16 cellular contexts compared by ENCODE assay signal in the genomic region with DNA sequence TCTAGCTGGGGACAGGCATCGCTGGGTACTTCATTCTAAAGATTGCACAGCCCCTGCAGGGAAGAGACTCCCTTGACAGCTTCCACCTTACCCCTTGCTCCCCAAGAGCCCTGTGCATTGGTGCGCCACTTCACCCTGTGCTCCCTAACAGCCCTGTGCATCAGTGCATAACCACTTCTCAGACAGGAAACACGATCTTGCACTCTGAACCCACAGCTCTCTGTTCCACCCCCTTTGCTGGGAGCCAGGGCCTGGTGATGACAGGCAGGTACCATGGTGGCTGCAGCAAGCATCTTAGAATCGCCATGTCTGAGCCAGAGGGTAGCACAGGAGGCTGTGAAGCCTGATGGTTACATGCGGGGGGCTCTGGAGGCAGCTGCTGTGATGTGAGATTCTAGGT. TPM values are rescaled to one million over a fixed set of nuclear protein-coding genes. Genes with fewer than 3 reads are reported as not detected.
A peak's percentile ranks its signal among the peaks of the same experiment; 100 is the strongest.
DNase-seq lines count a peak whose midpoint lies in the region; ATAC-seq and TF ChIP-seq lines count a peak whose summit lies in the region.
"Had no signal": no experiment of that assay in that cellular context is flagged by ENCODE, and none has a peak within 500 bp of the region (broad histone marks: within the 10 kb centered on the region; RNA-seq: fewer than 3 reads in every experiment).

No MANE protein-coding gene starts in this region.

- peaks cover 2% of the 10 kb centered on the region for H3K27me3 Mint-ChIP-seq in activated B cell treated with CpG ODN at 0.5 μM for 24 hours

- H3K27ac Mint-ChIP-seq in activated B cell treated with CpG ODN at 0.5 μM for 24 hours: peak overlapping the region; percentile 46

- intact Hi-C loops in activated B cell treated with CpG ODN at 0.5 μM for 24 hours (cut with micrococcal nuclease): no loop called here

- no peak for TF ChIP-seq CTCF in GM10248 (IDR thresholded peaks at IDR 0.05; ENCODE audit: control extremely low read depth, extremely low read depth, low read depth, missing control alignments)
- no peak for TF ChIP-seq CTCF in activated B cell treated with CpG ODN at 0.5 μM for 24 hours (IDR thresholded peaks at IDR 0.05)

- DNase-seq in GM10248 (ENCODE audit: extremely low spot score) (peak; percentile 71), activated B cell treated with CpG ODN at 0.5 μM for 24 hours (no peak), GF-D8 (lab: John Stamatoyannopoulos, UW) (no peak), dedifferentiated amniotic fluid mesenchymal stem cell (ENCODE audit: extremely low spot score) (no peak), cortex of kidney (lab: John Stamatoyannopoulos, UW) (no peak)
- no peak for DNase-seq in activated CD4-positive, CD25-positive, alpha-beta regulatory T cell (lab: John Stamatoyannopoulos, UW)
- DNase-seq: activated gamma-delta T cell; brain microvascular endothelial cell; GDM1; hypothalamus; mesendoderm; NCI-H1436 treated with DMSO at 0.1 percent for 48 hours; stimulated activated naive CD4-positive, alpha-beta T cell treated with Interleukin-2 at 50 U/mL for 16 hours had no signal

- no peaks in the 10 kb centered on the region for H3K9me3 Mint-ChIP-seq in activated B cell treated with CpG ODN at 0.5 μM for 24 hours

- ATAC-seq in GM19438 (IDR thresholded peaks at IDR 0.05; ENCODE audit: low read depth, unreplicated experiment) (peak; percentile 96), HG03139 (IDR thresholded peaks at IDR 0.05; ENCODE audit: unreplicated experiment) (peak; percentile 81), activated B cell treated with CpG ODN at 0.5 μM for 24 hours (ENCODE audit: low read depth) (peak; percentile 12)
- ATAC-seq: SK-N-SH treated with all-trans-retinoic acid at 6 μM for 48 hours had no signal

- H3K4me3 Mint-ChIP-seq in activated B cell treated with CpG ODN at 0.5 μM for 24 hours: peak overlapping the region; percentile 28

- H3K4me1 Mint-ChIP-seq in activated B cell treated with CpG ODN at 0.5 μM for 24 hours: peaks cover 61% of the 10 kb centered on the region

- CTCF ChIA-PET in GM10248 (lab: Yijun Ruan, JAX): no interaction called here
- CTCF ChIA-PET in activated B cell treated with CpG ODN at 0.5 μM for 24 hours (lab: Charles Lee): interaction anchor here (0.5 to 4.9 kb wide), 3 partner anchors 21 to 521 kb away, joined by 3 to 36 read pairs (median 4); no protein-coding TSS in a partner anchor

- no peaks in the 10 kb centered on the region for H3K36me3 Mint-ChIP-seq in activated B cell treated with CpG ODN at 0.5 μM for 24 hours (ENCODE audit: low read depth)

- POLR2A ChIA-PET in GM10248 (lab: Yijun Ruan, JAX) (no interaction called here), activated B cell treated with CpG ODN at 0.5 μM for 24 hours (lab: Charles Lee) (interaction anchor here (0.6 to 1.3 kb wide), 3 partner anchors 9 to 1390 kb away, joined by 3 to 6 read pairs (median 4); no protein-coding TSS in a partner anchor)

RNA-seq across cellular contexts. Expression of gene ALPL, which starts 5.0 kb away (rescaled TPM):
- 14.7 and 19.0 TPM in 2 replicates for total RNA-seq in activated B cell treated with CpG ODN at 0.5 μM for 24 hours

Comparison
In these comparisons a context has a peak if more than half of its experiments do, and no peak if none do; other contexts are left out.
1. ATAC-seq: peak in every context shown above with its lines; median percentile 96 in GM19438; 81 in HG03139; 12 in activated B cell treated with CpG ODN at 0.5 μM for 24 hours.